Comparison of ENCODE assay signal across 8 cellular contexts in genomic region chr5:177671755-177672690, GRCh38.
DNase-seq lines count a peak whose midpoint lies in the region; ATAC-seq and TF ChIP-seq lines count a peak whose summit lies in the region.
"Not testable (repeated sequence)": the region's sequence is repeated elsewhere in the genome, so short reads cannot be mapped to it uniquely, and the experiment has no call there.

No MANE protein-coding gene starts in this region.

- H3K27ac ChIP-seq in AG04450 (ENCODE audit: low read depth, low read length) = not testable (repeated sequence)
- peak overlapping the region in 3 of 4 donors; percentile 65 to 75 (median 65) for H3K27ac ChIP-seq in esophagus squamous epithelium

- not testable (repeated sequence) for DNase-seq in AG04450 (ENCODE audit: low read depth, low spot score); esophagus squamous epithelium (lab: John Stamatoyannopoulos, UW)
- DNase-seq in GM19238 (ENCODE audit: insufficient read length, low spot score) (peak; percentile 21), RPMI8226 (peak; percentile 57), activated T-helper 1 cell treated with Interleukin-2 at 50 U/mL for 16 hours (ENCODE audit: low read depth) (peak; percentile 60), mucosa of gallbladder (ENCODE audit: low spot score) (peak; percentile 53)
- DNase-seq in stimulated activated CD4-positive, alpha-beta T cell treated with anti-CD3 and anti-CD28 coated beads, TNF-alpha, amount 100 ng/mL, for 1 hour (ENCODE audit: low read depth in 3 of 3, low spot score in 1 of 3) = peak; percentile 26 to 70 (median 51)

- not testable (repeated sequence) for H3K36me3 ChIP-seq in esophagus squamous epithelium

- no CpG with 5 or more reads among the region's 110 CpGs for WGBS in esophagus squamous epithelium, 2 donors

- peak; percentile 45 for ATAC-seq in HG02981 (IDR thresholded peaks at IDR 0.05; ENCODE audit: unreplicated experiment)

- not testable (repeated sequence) for H3K9me3 ChIP-seq in AG04450 (ENCODE audit: control insufficient read depth, insufficient read depth, low read length); esophagus squamous epithelium

- CTCF ChIA-PET in AG04450 (lab: Charles Lee) = not testable (repeated sequence)

- TF ChIP-seq CTCF in AG04450 (IDR thresholded peaks at IDR 0.05; ENCODE audit: low read depth, low read length); esophagus squamous epithelium (IDR thresholded peaks at IDR 0.05): not testable (repeated sequence)

- peaks cover 0 to 12% (median 0%) of the 10 kb centered on the region in 3 donors for H3K4me1 ChIP-seq in esophagus squamous epithelium

- H3K4me3 ChIP-seq in AG04450 (ENCODE audit: low read depth, low read length) (peak overlapping the region; percentile 51; the same call in 1 of the 2 replicates), esophagus squamous epithelium (peak overlapping the region; percentile 43 to 79 (median 52))

- intact Hi-C loops in esophagus squamous epithelium (cut with DNase I) = not testable (repeated sequence)

- POLR2A ChIA-PET in AG04450 (lab: Yijun Ruan, JAX) = not testable (repeated sequence)

- peak in 1 of 4 donors; percentile 41 for TF ChIP-seq POLR2A in esophagus squamous epithelium (IDR thresholded peaks at IDR 0.05)

- H3K27me3 ChIP-seq in AG04450 (ENCODE audit: control insufficient read depth, insufficient read depth, low read length); esophagus squamous epithelium: not testable (repeated sequence)
